Comparison of ENCODE assay signal across 7 cellular contexts in genomic region chr13:91960947-91961346, GRCh38.
"Had no signal": no experiment of that assay in that cellular context is flagged by ENCODE, and none has a peak within 500 bp of the region (broad histone marks: within the 10 kb centered on the region; RNA-seq: fewer than 3 reads in every experiment).

No MANE protein-coding gene starts in this region.

- H3K36me3 ChIP-seq: HAP-1 had no signal

- DNase-seq: GOT3, H7, HFFc6, KBM-7 had no signal

- H3K4me3 ChIP-seq: HAP-1 had no signal

- H3K9me3 ChIP-seq: HAP-1 had no signal

- ATAC-seq: HCT116 had no signal

- H3K27ac ChIP-seq: KMS-11 had no signal

- H3K4me1 ChIP-seq: HAP-1 had no signal
